Comparison of ENCODE assay signal across 1 cellular context in genomic region chr16:30762991-30763725, GRCh38.
TF ChIP-seq lines count a peak whose summit lies in the region.

No MANE protein-coding gene starts in this region.

TF ChIP-seq in GM12878, 131 proteins besides CTCF, POLR2A, EP300 and RAD21:
- TF ChIP-seq PAX5 (IDR thresholded peaks at IDR 0.05; ENCODE audit: borderline replicate concordance, low read depth, low read length) (no peak), MEF2A (IDR thresholded peaks at IDR 0.05; ENCODE audit: insufficient read depth, low read depth, low read length) (no peak), RCOR1 (conservative IDR thresholded peaks at IDR 0.05; ENCODE audit: low read depth, low read length) (no peak), MEF2B (IDR thresholded peaks at IDR 0.05; ENCODE audit: partially characterized antibody, poor library complexity, severe bottlenecking) (no peak), TCF3 (IDR thresholded peaks at IDR 0.05; ENCODE audit: borderline replicate concordance, insufficient read depth, low read depth, low read length) (no peak), NR2C2 (IDR thresholded peaks at IDR 0.05; ENCODE audit: borderline replicate concordance, control insufficient read depth, insufficient read length, low read depth) (no peak), SUZ12 (IDR thresholded peaks at IDR 0.05; ENCODE audit: unreplicated experiment) (no peak), HDGF (IDR thresholded peaks at IDR 0.05) (no peak), SP1 (IDR thresholded peaks at IDR 0.05; ENCODE audit: low read depth, low read length) (no peak), NFXL1 (IDR thresholded peaks at IDR 0.05; ENCODE audit: borderline replicate concordance) (no peak), MTA3 (IDR thresholded peaks at IDR 0.05; ENCODE audit: borderline replicate concordance, low read length) (no peak), RB1 (IDR thresholded peaks at IDR 0.05; ENCODE audit: borderline replicate concordance) (no peak), ZSCAN29 (IDR thresholded peaks at IDR 0.05) (no peak), CREM (IDR thresholded peaks at IDR 0.05; ENCODE audit: low read depth) (no peak), ZNF384 (IDR thresholded peaks at IDR 0.05; ENCODE audit: borderline replicate concordance, low read depth, low read length) (no peak), NFYA (IDR thresholded peaks at IDR 0.05; ENCODE audit: borderline replicate concordance, low read depth, low read length) (no peak), EED (IDR thresholded peaks at IDR 0.05; ENCODE audit: low read depth) (no peak)
TF ChIP-seq in GM12878: peak in this region for 0.
